ENCODE assay signal across 8 cellular contexts in the genomic region with DNA sequence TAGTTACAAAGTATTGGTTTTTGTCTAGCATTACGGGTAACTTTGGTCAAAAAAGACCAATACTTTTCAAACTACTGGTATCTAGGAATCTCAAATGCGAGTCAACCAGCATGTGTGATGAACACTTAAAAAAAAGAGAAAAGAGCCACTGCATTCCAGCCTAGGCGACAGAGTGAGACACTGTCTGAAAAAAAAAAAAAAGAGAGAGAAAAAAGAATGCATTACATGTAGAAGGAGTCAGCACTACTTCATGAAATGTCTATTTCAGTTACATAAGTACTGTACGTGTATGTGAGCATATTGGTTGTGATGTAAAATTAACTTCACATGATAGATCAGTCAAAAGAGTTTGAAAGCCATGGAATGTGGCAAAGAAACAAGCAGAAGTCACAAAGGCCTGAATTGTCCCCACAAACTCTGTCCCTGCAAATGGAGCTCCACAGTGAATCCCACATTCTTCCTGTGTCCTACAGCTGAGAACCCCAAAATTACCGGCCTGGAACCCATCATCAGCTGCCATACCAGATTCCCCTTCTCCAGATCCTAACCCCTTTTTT. TPM values are rescaled to one million over a fixed set of nuclear protein-coding genes. Genes with fewer than 3 reads are reported as not detected.
DNase-seq lines count a peak whose midpoint lies in the region; ATAC-seq and TF ChIP-seq lines count a peak whose summit lies in the region.

No MANE protein-coding gene starts in this region.

- no peak overlapping the region for H3K27ac ChIP-seq in SU-DHL-6 (ENCODE audit: low read depth, low read length)
- peak overlapping the region; percentile 25 for H3K27ac ChIP-seq in right cardiac atrium (ENCODE audit: low read length)
- H3K27ac ChIP-seq in gastrocnemius medialis = peak overlapping the region; percentile 78 to 84 (median 80)
- no peak overlapping the region for H3K27ac ChIP-seq in WERI-Rb-1

- H3K4me1 ChIP-seq in right cardiac atrium (ENCODE audit: control insufficient read depth, insufficient read depth, low read length) (peaks cover 6% of the 10 kb centered on the region), gastrocnemius medialis (peaks cover 18 to 26% of the 10 kb centered on the region in 2 donors)

- DNase-seq in right cardiac atrium (no peak), gastrocnemius medialis (no peak), WERI-Rb-1 (no peak), GM13977 (ENCODE audit: low spot score) (no peak), HPDE6-E6E7 (ENCODE audit: extremely low spot score) (no peak)

- TF ChIP-seq CTCF in SU-DHL-6 (IDR thresholded peaks at IDR 0.05; ENCODE audit: insufficient read depth, low read length, poor library complexity, severe bottlenecking) (no peak), gastrocnemius medialis (IDR thresholded peaks at IDR 0.05 in 4 of 5, conservative IDR thresholded peaks at IDR 0.05 in 1 of 5) (no peak), WERI-Rb-1 (IDR thresholded peaks at IDR 0.05; ENCODE audit: low read depth, low read length) (no peak), GM13977 (IDR thresholded peaks at IDR 0.05; ENCODE audit: extremely low read depth, insufficient read depth, missing control alignments) (no peak)

- H3K9me3 ChIP-seq in SU-DHL-6 (ENCODE audit: insufficient read depth, low read length) = no peaks in the 10 kb centered on the region
- H3K9me3 ChIP-seq in right cardiac atrium (ENCODE audit: control insufficient read depth, low read length) = no peaks in the 10 kb centered on the region
- H3K9me3 ChIP-seq in gastrocnemius medialis = no peaks in the 10 kb centered on the region
- no peaks in the 10 kb centered on the region for H3K9me3 ChIP-seq in WERI-Rb-1 (ENCODE audit: severe bottlenecking)

- TF ChIP-seq POLR2A in gastrocnemius medialis (IDR thresholded peaks at IDR 0.05) = no peak

- 54% methylated on average over 5 of the region's 5 CpGs for WGBS in right cardiac atrium

- ATAC-seq in right cardiac atrium (no peak), gastrocnemius medialis (no peak), GM21447 (IDR thresholded peaks at IDR 0.05; ENCODE audit: unreplicated experiment) (no peak)

- H3K9me2 ChIP-seq in SU-DHL-6 (replicated peaks; ENCODE audit: insufficient read depth, low read length) = no peaks in the 10 kb centered on the region

- no peaks in the 10 kb centered on the region for H3K79me2 ChIP-seq in SU-DHL-6 (ENCODE audit: insufficient read depth, low read length)

- peak overlapping the region; percentile 51 for H3K4me2 ChIP-seq in SU-DHL-6 (ENCODE audit: low read depth, low read length, poor library complexity, severe bottlenecking)

- H3K9ac ChIP-seq in SU-DHL-6 (ENCODE audit: low read length) = no peak overlapping the region

- no peak overlapping the region for H2AFZ ChIP-seq in SU-DHL-6 (ENCODE audit: low read depth, low read length, severe bottlenecking)

- no peaks in the 10 kb centered on the region for H3K27me3 ChIP-seq in SU-DHL-6 (ENCODE audit: low read length)
- no peaks in the 10 kb centered on the region for H3K27me3 ChIP-seq in right cardiac atrium (ENCODE audit: control insufficient read depth, insufficient read depth)
- H3K27me3 ChIP-seq in gastrocnemius medialis = no peaks in the 10 kb centered on the region
- H3K27me3 ChIP-seq in WERI-Rb-1 (ENCODE audit: insufficient read depth, low read depth, severe bottlenecking) = peaks cover 72% of the 10 kb centered on the region

- H3K36me3 ChIP-seq in SU-DHL-6 (ENCODE audit: low read length) (no peaks in the 10 kb centered on the region), gastrocnemius medialis (no peaks in the 10 kb centered on the region), WERI-Rb-1 (no peaks in the 10 kb centered on the region)

- in situ Hi-C loops in gastrocnemius medialis (cut with MboI; ENCODE audit: low sequenced_read_pairs in 4 of 4) (no loop called here), GM13977 (cut with MboI; ENCODE audit: low pct_unique_long_range_greater_than_20kb, low sequenced_read_pairs, unreplicated experiment) (no loop called here)

- intact Hi-C loops in right cardiac atrium (cut with DNase I) = no loop called here
- intact Hi-C loops in gastrocnemius medialis (cut with DNase I; ENCODE audit: low total_unique reads) = no loop called here

- H3K4me3 ChIP-seq in GM08714 (ENCODE audit: low read length) = peak overlapping the region; percentile 76; the same call in 1 of the 2 replicates
- no peak overlapping the region for H3K4me3 ChIP-seq in SU-DHL-6 (ENCODE audit: insufficient read depth, low read length, poor library complexity, severe bottlenecking)
- peak overlapping the region; percentile 100 for H3K4me3 ChIP-seq in right cardiac atrium (ENCODE audit: low read length)
- peak overlapping the region in 3 of 4 donors; percentile 66 to 73 (median 67) for H3K4me3 ChIP-seq in gastrocnemius medialis
- no peak overlapping the region for H3K4me3 ChIP-seq in WERI-Rb-1 (ENCODE audit: low read depth, low read length)

- H3F3A ChIP-seq in SU-DHL-6 (ENCODE audit: insufficient read depth) = no peaks in the 10 kb centered on the region; the same call in 1 of the 2 replicates

- H4K20me1 ChIP-seq in SU-DHL-6 (ENCODE audit: low read depth, low read length) = no peaks in the 10 kb centered on the region

RNA-seq across cellular contexts. Expression of a gene that starts 1.6 kb away (rescaled TPM):
- total RNA-seq in right cardiac atrium (10 to 100 TPM; 10.6 to 11.9 (median 11.6) TPM), gastrocnemius medialis (1 to 10 TPM; 4.9 to 8.2 (median 6.7) TPM)
- 5.2 TPM for polyA plus RNA-seq in right cardiac atrium

RNA-seq across cellular contexts. Expression of a gene that starts 7.8 kb away (rescaled TPM):
- total RNA-seq in right cardiac atrium = not detected
- not detected for polyA plus RNA-seq in right cardiac atrium
- not detected for total RNA-seq in gastrocnemius medialis

RNA-seq across cellular contexts. Expression of a gene that starts 37.8 kb away (rescaled TPM):
- total RNA-seq in right cardiac atrium = 10 to 100 TPM; 91.0 to 100.0 (median 96.5) TPM
- 231 TPM for polyA plus RNA-seq in right cardiac atrium
- 100 to 1,000 TPM; 127 to 147 (median 138) TPM for total RNA-seq in gastrocnemius medialis

Comparison
In these comparisons a context has a peak if more than half of its experiments do, and no peak if none do; other contexts are left out.
1. H3K4me3 ChIP-seq: peak in GM08714 (single experiment), right cardiac atrium (single experiment) and gastrocnemius medialis (3 of 4); none in SU-DHL-6 (single experiment) and WERI-Rb-1 (single experiment).
2. H3K27ac ChIP-seq: peak in right cardiac atrium (single experiment) and gastrocnemius medialis (4 of 4); none in SU-DHL-6 (single experiment) and WERI-Rb-1 (single experiment).